18 cellular contexts compared by ENCODE assay signal in genomic region chr1:98426092-98426491, GRCh38.
A peak's percentile ranks its signal among the peaks of the same experiment; 100 is the strongest.
DNase-seq lines count a peak whose midpoint lies in the region; ATAC-seq and TF ChIP-seq lines count a peak whose summit lies in the region.
"Had no signal": no experiment of that assay in that cellular context is flagged by ENCODE, and none has a peak within 500 bp of the region (broad histone marks: within the 10 kb centered on the region; RNA-seq: fewer than 3 reads in every experiment).

No MANE protein-coding gene starts in this region.

- H3K36me3 ChIP-seq in PC-9 (ENCODE audit: low read depth), result no peaks in the 10 kb centered on the region

- no peaks in the 10 kb centered on the region for H3K9me3 ChIP-seq in PC-9 (ENCODE audit: insufficient read depth, low read depth)

- peaks cover 34% of the 10 kb centered on the region for H3K4me1 Mint-ChIP-seq in Calu3 (ENCODE audit: low read depth, unreplicated experiment)
- H3K4me1 Mint-ChIP-seq: B cell; CD4-positive, CD25-positive, alpha-beta regulatory T cell; CD8-positive, alpha-beta memory T cell had no signal

- H3F3A ChIP-seq in PC-9 (ENCODE audit: insufficient read depth, low read depth), result no peaks in the 10 kb centered on the region

- H3K27ac ChIP-seq in PC-9, result no peak overlapping the region

- CTCF ChIA-PET in Calu3 (lab: Charles Lee) (interaction anchor here (0.6 to 1.0 kb wide), 4 partner anchors 11 to 300 kb away, joined by 3 to 6 read pairs (median 3); no protein-coding TSS in a partner anchor), PC-9 (lab: Charles Lee) (no interaction called here)

- H3K4me3 Mint-ChIP-seq in Calu3 (ENCODE audit: low read depth, unreplicated experiment), result no peak overlapping the region
- H3K4me3 Mint-ChIP-seq: B cell; CD4-positive, CD25-positive, alpha-beta regulatory T cell; CD8-positive, alpha-beta memory T cell; H9 had no signal

- no peaks in the 10 kb centered on the region for H3K27me3 ChIP-seq in PC-9 (ENCODE audit: insufficient read depth, low read depth)

- H3K4me3 ChIP-seq in PC-9, result no peak overlapping the region
- H3K4me3 ChIP-seq: K562 had no signal

- peaks cover 10% of the 10 kb centered on the region for H3K36me3 Mint-ChIP-seq in Calu3 (ENCODE audit: insufficient read depth, unreplicated experiment)
- H3K36me3 Mint-ChIP-seq: CD4-positive, CD25-positive, alpha-beta regulatory T cell; CD8-positive, alpha-beta memory T cell had no signal

- H3K79me2 ChIP-seq in PC-9 (ENCODE audit: low read depth), result no peaks in the 10 kb centered on the region

- H4K20me1 ChIP-seq in PC-9 (ENCODE audit: insufficient read depth), result no peaks in the 10 kb centered on the region

- POLR2A ChIA-PET in PC-9 (lab: Charles Lee; ENCODE audit: unreplicated experiment), result no interaction called here

- H3K4me2 ChIP-seq in PC-9, result no peak overlapping the region

- H2AFZ ChIP-seq in PC-9, result peak overlapping the region; percentile 44; the same call in 1 of the 2 replicates

- no peaks in the 10 kb centered on the region for H3K9me3 Mint-ChIP-seq in Calu3 (ENCODE audit: low read depth, unreplicated experiment)
- H3K9me3 Mint-ChIP-seq: CD8-positive, alpha-beta memory T cell; H9 had no signal

- BruUV-seq in Calu3 (replicated peaks; lab: Mats Ljungman, UMichigan) (no TSS peak), PC-9 (replicated peaks; lab: Mats Ljungman, UMichigan) (no TSS peak)

- no peak overlapping the region for H3K27ac Mint-ChIP-seq in Calu3 (ENCODE audit: unreplicated experiment)
- H3K27ac Mint-ChIP-seq: B cell; CD4-positive, CD25-positive, alpha-beta regulatory T cell; CD8-positive, alpha-beta memory T cell; H9 had no signal

- intact Hi-C loops in Calu3 (cut with micrococcal nuclease; ENCODE audit: unreplicated experiment), result no loop called here
- intact Hi-C loops in PC-9 (cut with micrococcal nuclease; ENCODE audit: unreplicated experiment), result no loop called here

- TF ChIP-seq CTCF in Calu3 (IDR thresholded peaks at IDR 0.05; ENCODE audit: unreplicated experiment) (no peak), PC-9 (conservative IDR thresholded peaks at IDR 0.05) (no peak)

- H3K9me2 ChIP-seq in PC-9 (ENCODE audit: insufficient read depth), result no peaks in the 10 kb centered on the region; the same call in 1 of the 2 replicates

- peak; percentile 2 for DNase-seq in Calu3
- no peak for DNase-seq in PC-9
- DNase-seq in glomerular visceral epithelial cell (ENCODE audit: extremely low spot score), result peak; percentile 1
- peak; percentile 19 for DNase-seq in renal cortical epithelial cell (ENCODE audit: low read depth)
- no peak for DNase-seq in ecto neural progenitor cell (ENCODE audit: low spot score)
- DNase-seq: C1 segment of cervical spinal cord; CD4-positive, CD25-positive, alpha-beta regulatory T cell; CD8-positive, alpha-beta memory T cell; COR-L47; DMS153; DMS79; GDM1; H9; IMR-90 had no signal

- no peaks in the 10 kb centered on the region for H3K27me3 Mint-ChIP-seq in Calu3 (ENCODE audit: unreplicated experiment)
- H3K27me3 Mint-ChIP-seq: B cell; CD8-positive, alpha-beta memory T cell had no signal

- ATAC-seq in HG03354 (IDR thresholded peaks at IDR 0.05; ENCODE audit: poor library complexity, severe bottlenecking, unreplicated experiment) (no peak), HG03039 (IDR thresholded peaks at IDR 0.05; ENCODE audit: unreplicated experiment) (no peak)
- ATAC-seq: K562 had no signal

- H3K4me1 ChIP-seq in PC-9 (replicated peaks; ENCODE audit: insufficient read depth), result no peaks in the 10 kb centered on the region

Comparison
In these comparisons a context has a peak if more than half of its experiments do, and no peak if none do; other contexts are left out.
1. DNase-seq: peak in Calu3 (single experiment), glomerular visceral epithelial cell (single experiment) and renal cortical epithelial cell (single experiment); none in PC-9 (0 of 2) and ecto neural progenitor cell (single experiment).